In genomic region chrX:137428777-137429564, GRCh38 we compare ENCODE assay signal across 11 cellular contexts.
A peak's percentile ranks its signal among the peaks of the same experiment; 100 is the strongest.
DNase-seq lines count a peak whose midpoint lies in the region; ATAC-seq and TF ChIP-seq lines count a peak whose summit lies in the region.
"Had no signal": no experiment of that assay in that cellular context is flagged by ENCODE, and none has a peak within 500 bp of the region (broad histone marks: within the 10 kb centered on the region; RNA-seq: fewer than 3 reads in every experiment).

No MANE protein-coding gene starts in this region.

- DNase-seq in CD14-positive monocyte (ENCODE audit: low spot score) (no peak), foreskin fibroblast (no peak), PC-3 (no peak), caudate nucleus (lab: John Stamatoyannopoulos, UW) (no peak), NCI-H1694 (lab: John Stamatoyannopoulos, UW) (no peak)
- DNase-seq: activated CD4-positive, alpha-beta T cell treated with anti-CD3 and anti-CD28 coated beads, Interleukin-2, amount 50 U/mL, for 1 hour; NCI-H446 treated with DMSO at 0.1 percent for 48 hours; SJCRH30 had no signal

- H3K4me2 ChIP-seq in parathyroid adenoma (ENCODE audit: low read length): peak overlapping the region; percentile 68
- no peak overlapping the region for H3K4me2 ChIP-seq in PC-3 (ENCODE audit: low read length)

- CTCF ChIA-PET in PC-3 (lab: Charles Lee): no interaction called here

- H3K9me3 ChIP-seq in HUES6 (ENCODE audit: control insufficient read depth, insufficient read depth, low read depth, low read length) (no peaks in the 10 kb centered on the region), parathyroid adenoma (ENCODE audit: control insufficient read depth, low read length) (no peaks in the 10 kb centered on the region), PC-3 (ENCODE audit: low read length) (no peaks in the 10 kb centered on the region)
- H3K9me3 ChIP-seq: SJCRH30 had no signal

- H3K27me3 Mint-ChIP-seq in CD14-positive monocyte (ENCODE audit: low read depth in 3 of 3): peaks cover 61 to 79% (median 69%) of the 10 kb centered on the region in 3 donors

- H3K27me3 ChIP-seq in HUES6 (ENCODE audit: control insufficient read depth, insufficient read depth, low read length) (peaks cover 64% of the 10 kb centered on the region), parathyroid adenoma (ENCODE audit: control insufficient read depth, insufficient read depth, low read length) (no peaks in the 10 kb centered on the region), PC-3 (ENCODE audit: low read length) (peaks cover 37% of the 10 kb centered on the region)
- H3K27me3 ChIP-seq: SJCRH30 had no signal

- no peak overlapping the region; the same call in 1 of the 2 replicates for H3K27ac ChIP-seq in HUES6 (ENCODE audit: low read depth, low read length)
- H3K27ac ChIP-seq in parathyroid adenoma: no peak overlapping the region
- H3K27ac ChIP-seq in PC-3 (ENCODE audit: low read length): no peak overlapping the region
- H3K27ac ChIP-seq in caudate nucleus (ENCODE audit: low read depth, low read length): no peak overlapping the region
- H3K27ac ChIP-seq: SJCRH30 had no signal

- H3K9ac ChIP-seq in HUES6 (ENCODE audit: low read length) (peak overlapping the region; percentile 80), parathyroid adenoma (no peak overlapping the region), PC-3 (ENCODE audit: low read length) (no peak overlapping the region)

- peaks cover 0 to 38% (median 23%) of the 10 kb centered on the region in 7 donors for H3K9me3 Mint-ChIP-seq in CD14-positive monocyte

- H3K36me3 ChIP-seq in HUES6 (ENCODE audit: control insufficient read depth, insufficient read depth, low read length) (no peaks in the 10 kb centered on the region), parathyroid adenoma (ENCODE audit: control insufficient read depth, insufficient read depth, low read length) (no peaks in the 10 kb centered on the region), PC-3 (ENCODE audit: low read depth, low read length) (no peaks in the 10 kb centered on the region)
- H3K36me3 ChIP-seq: SJCRH30 had no signal

- H3K4me1 Mint-ChIP-seq in CD14-positive monocyte: peaks cover 14% of the 10 kb centered on the region

- peak overlapping the region in 1 of 7 donors; percentile 45 for H3K27ac Mint-ChIP-seq in CD14-positive monocyte

- BruUV-seq in PC-3 (replicated peaks; lab: Mats Ljungman, UMichigan): no TSS peak

- peak overlapping the region; percentile 82 to 91 for H3K4me3 Mint-ChIP-seq in CD14-positive monocyte

- no peak for TF ChIP-seq CTCF in CD14-positive monocyte (IDR thresholded peaks at IDR 0.05)
- TF ChIP-seq CTCF in foreskin fibroblast (IDR thresholded peaks at IDR 0.05; ENCODE audit: low read depth, low read length): no peak
- no peak for TF ChIP-seq CTCF in parathyroid adenoma (IDR thresholded peaks at IDR 0.05)
- no peak for TF ChIP-seq CTCF in PC-3 (conservative IDR thresholded peaks at IDR 0.05; ENCODE audit: low read depth, low read length)

- H3K4me1 ChIP-seq in HUES6 (ENCODE audit: control insufficient read depth, insufficient read depth, low read length) (peaks cover 56% of the 10 kb centered on the region), parathyroid adenoma (no peaks in the 10 kb centered on the region), PC-3 (ENCODE audit: insufficient read depth, low read length) (no peaks in the 10 kb centered on the region)
- H3K4me1 ChIP-seq: SJCRH30 had no signal

- H2AFZ ChIP-seq in parathyroid adenoma (no peak overlapping the region), PC-3 (ENCODE audit: low read length) (no peak overlapping the region)

- ATAC-seq in GM21717 (IDR thresholded peaks at IDR 0.05; ENCODE audit: unreplicated experiment) (no peak), PC-3 (no peak)

- no peaks in the 10 kb centered on the region for H3F3A ChIP-seq in PC-3 (ENCODE audit: low read length, unreplicated experiment)

- POLR2A ChIA-PET in PC-3 (lab: Charles Lee; ENCODE audit: unreplicated experiment): no interaction called here

- H3K36me3 Mint-ChIP-seq in CD14-positive monocyte: peaks cover 3 to 4% of the 10 kb centered on the region in 2 donors

- H3K9me2 ChIP-seq in PC-3 (replicated peaks; ENCODE audit: low read length): no peaks in the 10 kb centered on the region

- H4K20me1 ChIP-seq in PC-3 (ENCODE audit: low read length): no peaks in the 10 kb centered on the region

- intact Hi-C loops in CD14-positive monocyte (cut with micrococcal nuclease): no loop called here
- intact Hi-C loops in PC-3 (cut with micrococcal nuclease): no loop called here

- no peaks in the 10 kb centered on the region for H3K79me2 ChIP-seq in parathyroid adenoma
- no peaks in the 10 kb centered on the region for H3K79me2 ChIP-seq in PC-3 (ENCODE audit: low read length)

- H3K4me3 ChIP-seq in HUES6 (ENCODE audit: low read depth, low read length) (peak overlapping the region; percentile 63), foreskin fibroblast (ENCODE audit: low read depth in 1 of 2, low read length in 2 of 2) (peak overlapping the region; percentile 40 to 56), parathyroid adenoma (ENCODE audit: low read depth, low read length) (peak overlapping the region; percentile 44), PC-3 (ENCODE audit: low read length) (no peak overlapping the region)
- H3K4me3 ChIP-seq: SJCRH30 had no signal
